ENCODE assay signal across 23 cellular contexts in genomic region chr2:25460261-25460905, GRCh38.
DNase-seq lines count a peak whose midpoint lies in the region; ATAC-seq and TF ChIP-seq lines count a peak whose summit lies in the region.
"Had no signal": no experiment of that assay in that cellular context is flagged by ENCODE, and none has a peak within 500 bp of the region (broad histone marks: within the 10 kb centered on the region; RNA-seq: fewer than 3 reads in every experiment).

No MANE protein-coding gene starts in this region.

- peaks cover 15% of the 10 kb centered on the region for H3K4me1 Mint-ChIP-seq in memory B cell
- no peaks in the 10 kb centered on the region for H3K4me1 Mint-ChIP-seq in Calu3 (ENCODE audit: low read depth, unreplicated experiment)
- H3K4me1 Mint-ChIP-seq: H9 had no signal

- H3K27ac Mint-ChIP-seq in memory B cell (peak overlapping the region; percentile 4), Calu3 (ENCODE audit: unreplicated experiment) (no peak overlapping the region)
- H3K27ac Mint-ChIP-seq: CD4-positive, alpha-beta T cell; H9 had no signal

- ATAC-seq in GM19324 (IDR thresholded peaks at IDR 0.05; ENCODE audit: low FRiP score, unreplicated experiment) (peak; percentile 63), memory B cell (ENCODE audit: low read depth) (no peak)
- no peak for ATAC-seq in stimulated activated naive CD8-positive, alpha-beta T cell treated with anti-CD3 and anti-CD28 coated beads, Interleukin-15, Interleukin-2, amounts not matched to agents 100 U/mL and 50 U/mL, for 24 hours
- ATAC-seq: A549, Right ventricle myocardium inferior had no signal

- CTCF ChIA-PET in Calu3 (lab: Charles Lee), result no interaction called here

- DNase-seq in GM12865 (ENCODE audit: low read depth) (peak; percentile 63), RPMI8226 (peak; percentile 8), memory B cell (ENCODE audit: low spot score in 2 of 2) (no peak), Calu3 (no peak)
- DNase-seq in NK-92 treated with Interleukin-12 subunit alpha and Interleukin-12 subunit beta, amount 100 ng/mL, for 24 hours (lab: John Stamatoyannopoulos, UW), result no peak
- DNase-seq in stimulated activated naive CD8-positive, alpha-beta T cell treated with anti-CD3 and anti-CD28 coated beads, Interleukin-15, Interleukin-2, amounts not matched to agents 100 U/mL and 50 U/mL, for 24 hours, result no peak
- DNase-seq: Caco-2; CD4-positive, alpha-beta T cell; DMS153; GDM1; H9; Kasumi-1; MG63; NCI-H1694 treated with DMSO at 0.1 percent for 48 hours; NCI-H2107; NCI-H510A treated with DMSO at 0.1 percent for 48 hours; NCI-H774; Peyer's patch; SW 1271 had no signal

- no peak overlapping the region for H3K4me3 Mint-ChIP-seq in memory B cell
- no peak overlapping the region for H3K4me3 Mint-ChIP-seq in Calu3 (ENCODE audit: low read depth, unreplicated experiment)
- H3K4me3 Mint-ChIP-seq: CD4-positive, alpha-beta T cell; H9; IgD-negative memory B cell had no signal

- H3K36me3 Mint-ChIP-seq in memory B cell, result peaks cover 13% of the 10 kb centered on the region
- H3K36me3 Mint-ChIP-seq in Calu3 (ENCODE audit: insufficient read depth, unreplicated experiment), result no peaks in the 10 kb centered on the region

- no peaks in the 10 kb centered on the region for H3K27me3 Mint-ChIP-seq in memory B cell
- no peaks in the 10 kb centered on the region for H3K27me3 Mint-ChIP-seq in Calu3 (ENCODE audit: unreplicated experiment)
- H3K27me3 Mint-ChIP-seq: CD4-positive, alpha-beta T cell had no signal

- H3K4me3 ChIP-seq in GM12865 (ENCODE audit: low read depth, low read length), result no peak overlapping the region
- H3K4me3 ChIP-seq: A549, MG63, Peyer's patch had no signal

- H3K9me3 Mint-ChIP-seq in memory B cell (peaks cover 2% of the 10 kb centered on the region), Calu3 (ENCODE audit: low read depth, unreplicated experiment) (no peaks in the 10 kb centered on the region)
- H3K9me3 Mint-ChIP-seq: CD4-positive, alpha-beta T cell; H9; IgD-negative memory B cell had no signal

- BruUV-seq in Calu3 (replicated peaks; lab: Mats Ljungman, UMichigan), result no TSS peak

- intact Hi-C loops in Calu3 (cut with micrococcal nuclease; ENCODE audit: unreplicated experiment), result no loop called here

- TF ChIP-seq CTCF in GM12865 (IDR thresholded peaks at IDR 0.05; ENCODE audit: insufficient read depth, low read depth, low read length, missing control alignments) (no peak), Calu3 (IDR thresholded peaks at IDR 0.05; ENCODE audit: unreplicated experiment) (no peak)

Comparison
In these comparisons a context has a peak if more than half of its experiments do, and no peak if none do; other contexts are left out.
1. DNase-seq: peak in GM12865 (single experiment) and RPMI8226 (single experiment); none in memory B cell (0 of 2), NK-92 treated with Interleukin-12 subunit alpha and Interleukin-12 subunit beta, amount 100 ng/mL, for 24 hours (single experiment), stimulated activated naive CD8-positive, alpha-beta T cell treated with anti-CD3 and anti-CD28 coated beads, Interleukin-15, Interleukin-2, amounts not matched to agents 100 U/mL and 50 U/mL, for 24 hours (single experiment) and Calu3 (single experiment).